In the genomic region with DNA sequence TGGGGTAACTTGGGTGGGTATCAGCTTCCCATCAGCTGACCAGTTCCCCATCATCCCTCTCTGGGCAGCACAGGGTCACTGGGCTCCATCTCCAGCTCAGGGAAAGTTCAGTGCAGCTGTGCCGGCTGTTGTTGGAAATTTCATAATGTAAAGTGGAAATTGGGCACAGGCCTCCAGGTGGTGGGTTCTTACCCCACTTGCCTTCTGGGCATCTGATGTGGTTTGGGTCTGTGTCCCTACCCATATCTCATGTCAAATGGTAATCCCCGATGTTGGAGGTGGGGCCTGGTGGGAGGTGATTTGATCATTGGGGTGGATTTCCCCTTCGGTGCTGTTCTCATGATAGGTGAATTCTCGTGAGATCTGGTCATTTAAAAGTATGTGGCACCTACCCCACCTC, we compare ENCODE assay signal across 26 cellular contexts. TPM values are rescaled to one million over a fixed set of nuclear protein-coding genes. Genes with fewer than 3 reads are reported as not detected.
A peak's percentile ranks its signal among the peaks of the same experiment; 100 is the strongest.
DNase-seq lines count a peak whose midpoint lies in the region; ATAC-seq and TF ChIP-seq lines count a peak whose summit lies in the region.
"Had no signal": no experiment of that assay in that cellular context is flagged by ENCODE, and none has a peak within 500 bp of the region (broad histone marks: within the 10 kb centered on the region; RNA-seq: fewer than 3 reads in every experiment).

No MANE protein-coding gene starts in this region.

- H3K36me3 ChIP-seq in gastroesophageal sphincter, result no peaks in the 10 kb centered on the region
- H3K36me3 ChIP-seq in rectal smooth muscle tissue (ENCODE audit: control insufficient read depth, insufficient read depth, low read length), result no peaks in the 10 kb centered on the region
- H3K36me3 ChIP-seq in H7 (replicated peaks; ENCODE audit: control insufficient read depth, insufficient read depth, low read length), result no peaks in the 10 kb centered on the region
- H3K36me3 ChIP-seq: BLaER1, Peyer's patch had no signal

- WGBS in gastroesophageal sphincter (ENCODE audit: low coverage in 1 of 2), 2 donors, result 100% methylated on average over 1 to 3 of the region's 4 CpGs

- no peaks in the 10 kb centered on the region for H3K9me3 Mint-ChIP-seq in activated CD4-positive, alpha-beta T cell treated with anti-CD3 and anti-CD28 coated beads, Interleukin-2, amount 10 ng/mL, durations not matched to agents 7 days and 5 days
- H3K9me3 Mint-ChIP-seq: CD4-positive, alpha-beta T cell; GM23338 had no signal

- no peak overlapping the region for H3K9ac ChIP-seq in rectal smooth muscle tissue (ENCODE audit: low read length)
- H3K9ac ChIP-seq: BLaER1 had no signal

- peak overlapping the region in 3 of 4 donors; percentile 29 to 37 (median 31) for H3K27ac ChIP-seq in gastroesophageal sphincter
- H3K27ac ChIP-seq in rectal smooth muscle tissue (ENCODE audit: low read depth, low read length), result peak overlapping the region; percentile 12
- H3K27ac ChIP-seq: 22Rv1, BLaER1, Peyer's patch had no signal

- no peaks in the 10 kb centered on the region for H3K9me3 ChIP-seq in gastroesophageal sphincter
- H3K9me3 ChIP-seq: BLaER1, Caco-2, Peyer's patch had no signal

- peaks cover 8% of the 10 kb centered on the region for H3K4me1 Mint-ChIP-seq in activated CD4-positive, alpha-beta T cell treated with anti-CD3 and anti-CD28 coated beads, Interleukin-2, amount 10 ng/mL, durations not matched to agents 7 days and 5 days

- POLR2A ChIA-PET in activated CD4-positive, alpha-beta T cell treated with anti-CD3 and anti-CD28 coated beads, Interleukin-2, amount 10 ng/mL, durations not matched to agents 7 days and 5 days (lab: Charles Lee), result no interaction called here

- no peaks in the 10 kb centered on the region for H3K36me3 Mint-ChIP-seq in activated CD4-positive, alpha-beta T cell treated with anti-CD3 and anti-CD28 coated beads, Interleukin-2, amount 10 ng/mL, durations not matched to agents 7 days and 5 days (ENCODE audit: low read depth)

- no peak for ATAC-seq in left ventricle myocardium superior
- no peak for ATAC-seq in gastroesophageal sphincter
- ATAC-seq: GM23338 had no signal

- H3K27me3 ChIP-seq in gastroesophageal sphincter (no peaks in the 10 kb centered on the region), rectal smooth muscle tissue (ENCODE audit: control insufficient read depth, insufficient read depth, low read length) (no peaks in the 10 kb centered on the region), H7 (ENCODE audit: control insufficient read depth, insufficient read depth, low read length) (no peaks in the 10 kb centered on the region)
- H3K27me3 ChIP-seq: BLaER1, Peyer's patch had no signal

- H3K4me3 ChIP-seq in gastroesophageal sphincter (no peak overlapping the region), rectal smooth muscle tissue (ENCODE audit: low read length) (no peak overlapping the region), H7 (ENCODE audit: insufficient read depth, low read depth, low read length) (no peak overlapping the region)
- H3K4me3 ChIP-seq: BLaER1, GM23338, Peyer's patch had no signal

- no peak for TF ChIP-seq POLR2A in gastroesophageal sphincter (IDR thresholded peaks at IDR 0.05)

- CTCF ChIA-PET in activated CD4-positive, alpha-beta T cell treated with anti-CD3 and anti-CD28 coated beads, Interleukin-2, amount 10 ng/mL, durations not matched to agents 7 days and 5 days (lab: Charles Lee), result interaction anchor here (0.9 to 1.3 kb wide), 2 partner anchors 12 to 13 kb away, joined by 3 to 6 read pairs; no protein-coding TSS in a partner anchor

- no peak overlapping the region for H3K27ac Mint-ChIP-seq in activated CD4-positive, alpha-beta T cell treated with anti-CD3 and anti-CD28 coated beads, Interleukin-2, amount 10 ng/mL, durations not matched to agents 7 days and 5 days
- H3K27ac Mint-ChIP-seq: CD4-positive, alpha-beta T cell; GM23338 had no signal

- DNase-seq in cardiac septum (ENCODE audit: low spot score) (peak; percentile 22), left ventricle myocardium superior (no peak), inferior parietal cortex (ENCODE audit: extremely low spot score) (no peak), H7 (no peak)
- no peak for DNase-seq in activated CD8-positive, alpha-beta memory T cell treated with anti-CD3 and anti-CD28 coated beads, Interleukin-2, amount 50 U/mL, for 48 hours
- DNase-seq in activated CD4-positive, alpha-beta T cell treated with anti-CD3 and anti-CD28 coated beads, Interleukin-2, amount 10 ng/mL, durations not matched to agents 7 days and 5 days, result no peak
- DNase-seq: ACHN; Caco-2; CD4-positive, alpha-beta T cell; DMS 273 treated with DMSO at 0.1 percent for 48 hours; DND-41; Karpas-422; MV-4-11; NCI-H1105 treated with DMSO at 0.1 percent for 48 hours; NCI-H1694; NCI-H2081; NCI-H2171; NCI-H345; NCI-H524 treated with DMSO at 0.1 percent for 48 hours; NCI-H82; Peyer's patch had no signal

- intact Hi-C loops in cardiac septum (cut with DNase I), result no loop called here
- intact Hi-C loops in left ventricle myocardium superior (cut with micrococcal nuclease), result no loop called here

- no peak for TF ChIP-seq CTCF in gastroesophageal sphincter (IDR thresholded peaks at IDR 0.05)

- TF ChIP-seq EP300 in gastroesophageal sphincter (IDR thresholded peaks at IDR 0.05), result no peak

- H3K4me1 ChIP-seq in gastroesophageal sphincter, result peaks cover 3 to 29% (median 11%) of the 10 kb centered on the region in 3 donors
- H3K4me1 ChIP-seq in rectal smooth muscle tissue (ENCODE audit: control insufficient read depth, insufficient read depth, low read length), result peaks cover 13% of the 10 kb centered on the region

- no peak overlapping the region for H3K4me3 Mint-ChIP-seq in activated CD4-positive, alpha-beta T cell treated with anti-CD3 and anti-CD28 coated beads, Interleukin-2, amount 10 ng/mL, durations not matched to agents 7 days and 5 days
- H3K4me3 Mint-ChIP-seq: CD4-positive, alpha-beta T cell; GM23338 had no signal

- H3K27me3 Mint-ChIP-seq in activated CD4-positive, alpha-beta T cell treated with anti-CD3 and anti-CD28 coated beads, Interleukin-2, amount 10 ng/mL, durations not matched to agents 7 days and 5 days, result peaks cover 3% of the 10 kb centered on the region
- H3K27me3 Mint-ChIP-seq: CD4-positive, alpha-beta T cell had no signal

RNA-seq across cellular contexts. Expression of a gene that starts 59.7 kb away (rescaled TPM):
- total RNA-seq in cardiac septum (21.5 TPM), left ventricle myocardium superior (22.8 TPM), gastroesophageal sphincter (10 to 100 TPM; 41.4 to 64.4 (median 42.5) TPM)
- total RNA-seq in H7 (2014; rRNA removed; shearing (Covaris generic)), result 24.7 and 39.0 TPM in 2 replicates
- 1 to 10 TPM; 2.0 to 2.9 TPM for total RNA-seq in activated CD4-positive, alpha-beta T cell treated with anti-CD3 and anti-CD28 coated beads, Interleukin-2, amount 10 ng/mL, durations not matched to agents 7 days and 5 days
